Comparison of ENCODE assay signal across 1 cellular context in genomic region chr17:78129385-78130079, GRCh38.
TF ChIP-seq lines count a peak whose summit lies in the region.

No MANE protein-coding gene starts in this region.

TF ChIP-seq in GM12878, 131 proteins besides CTCF, POLR2A, EP300 and RAD21 (continues in another document):
- TF ChIP-seq PBX3 (IDR thresholded peaks at IDR 0.05; ENCODE audit: insufficient replicate concordance, low read depth, low read length) (no peak), TCF7 (IDR thresholded peaks at IDR 0.05; ENCODE audit: borderline replicate concordance) (no peak), ELK1 (IDR thresholded peaks at IDR 0.05; ENCODE audit: low read depth, low read length) (no peak), ZBTB11 (CRISPR knock-in tag; IDR thresholded peaks at IDR 0.05) (0 out of 2 replicates have a peak, but pooled peaks have one; percentile 1), GABPA (IDR thresholded peaks at IDR 0.05; ENCODE audit: low read depth) (no peak), STAT3 (IDR thresholded peaks at IDR 0.05; ENCODE audit: low read depth, low read length) (no peak), CEBPB (IDR thresholded peaks at IDR 0.05; ENCODE audit: borderline replicate concordance in 1 of 2, low read depth in 2 of 2, low read length in 2 of 2) (no peak), SRF (IDR thresholded peaks at IDR 0.05; ENCODE audit: low read depth in 2 of 2, low read length in 2 of 2) (no peak), ATF2 (IDR thresholded peaks at IDR 0.05; ENCODE audit: low read length) (no peak), ASH2L (IDR thresholded peaks at IDR 0.05; ENCODE audit: borderline replicate concordance, low read depth) (no peak), KAT2A (conservative IDR thresholded peaks at IDR 0.05; ENCODE audit: control insufficient read depth, low read depth, low read length) (no peak), MAX (IDR thresholded peaks at IDR 0.05; ENCODE audit: low read depth, low read length) (no peak), POU2F2 (IDR thresholded peaks at IDR 0.05; ENCODE audit: borderline replicate concordance, low read depth, low read length) (peak; percentile 84; the same call in 2 of the 3 replicates), TAF1 (IDR thresholded peaks at IDR 0.05; ENCODE audit: borderline replicate concordance, low read depth, low read length) (no peak), BCL3 (IDR thresholded peaks at IDR 0.05; ENCODE audit: borderline replicate concordance, insufficient read depth, low read depth, low read length, poor library complexity, severe bottlenecking) (no peak), CBX5 (IDR thresholded peaks at IDR 0.05; ENCODE audit: low read depth) (no peak), BMI1 (IDR thresholded peaks at IDR 0.05; ENCODE audit: borderline replicate concordance) (no peak), NFXL1 (IDR thresholded peaks at IDR 0.05; ENCODE audit: borderline replicate concordance) (no peak), SREBF2 (IDR thresholded peaks at IDR 0.05; ENCODE audit: low read length) (no peak), CEBPZ (IDR thresholded peaks at IDR 0.05; ENCODE audit: low read depth, low read length) (no peak), NBN (IDR thresholded peaks at IDR 0.05) (no peak), POLR2AphosphoS2 (IDR thresholded peaks at IDR 0.05; ENCODE audit: low read depth, low read length) (no peak; the same call in 1 of the 2 replicates), E2F8 (IDR thresholded peaks at IDR 0.05; ENCODE audit: low read depth, partially characterized antibody) (no peak), RCOR1 (conservative IDR thresholded peaks at IDR 0.05; ENCODE audit: low read depth, low read length) (no peak), ZBTB33 (IDR thresholded peaks at IDR 0.05) (no peak), USF1 (IDR thresholded peaks at IDR 0.05; ENCODE audit: borderline replicate concordance, extremely low read length, insufficient read depth, low read depth, low read length) (no peak), SMC3 (IDR thresholded peaks at IDR 0.05; ENCODE audit: borderline replicate concordance, low read length) (no peak; the same call in 1 of the 2 replicates), HDAC6 (IDR thresholded peaks at IDR 0.05; ENCODE audit: unreplicated experiment) (no peak), SMARCA5 (IDR thresholded peaks at IDR 0.05) (peak; percentile 83), IRF5 (IDR thresholded peaks at IDR 0.05; ENCODE audit: borderline replicate concordance) (no peak), IRF4 (IDR thresholded peaks at IDR 0.05; ENCODE audit: low read depth, low read length) (no peak), MLLT1 (IDR thresholded peaks at IDR 0.05) (0 out of 2 replicates have a peak, but pooled peaks have one; percentile 39), SP1 (IDR thresholded peaks at IDR 0.05; ENCODE audit: low read depth, low read length) (no peak), PAX8 (IDR thresholded peaks at IDR 0.05) (no peak), SIN3A (IDR thresholded peaks at IDR 0.05; ENCODE audit: low read depth, low read length) (no peak), STAT1 (conservative IDR thresholded peaks at IDR 0.05) (no peak), SMAD1 (IDR thresholded peaks at IDR 0.05; ENCODE audit: low read depth, partially characterized antibody) (no peak)
